8 cellular contexts compared by ENCODE assay signal in genomic region chr6:28124350-28124970, GRCh38. TPM values are rescaled to one million over a fixed set of nuclear protein-coding genes. Genes with fewer than 3 reads are reported as not detected.
A peak's percentile ranks its signal among the peaks of the same experiment; 100 is the strongest.
DNase-seq lines count a peak whose midpoint lies in the region; ATAC-seq and TF ChIP-seq lines count a peak whose summit lies in the region.

Gene ZSCAN16, plus strand, starts transcription at chr6:28124609. Its CDS starts 835 bp downstream, at chr6:28125444.

- peaks cover 29% of the 10 kb centered on the region for H3K79me2 ChIP-seq in ACC112 (ENCODE audit: control insufficient read depth, insufficient read depth, low read length, unreplicated experiment)

- H3K27ac ChIP-seq in ACC112 (ENCODE audit: low read depth, low read length) (no peak within 1 kb of the TSS), spleen (peak within 1 kb of the TSS; percentile 67 to 90 (median 83))

- DNase-seq in NCI-H2196 (lab: John Stamatoyannopoulos, UW; ENCODE audit: unreplicated experiment) = peak; percentile 89
- DNase-seq in activated CD4-positive, CD25-positive, alpha-beta regulatory T cell (lab: John Stamatoyannopoulos, UW) = peak; percentile 40 to 52 (median 46)
- DNase-seq in cerebellar cortex (ENCODE audit: low spot score) = peak; percentile 86
- peak; percentile 83 for DNase-seq in iris pigment epithelial cell (ENCODE audit: low read depth)
- DNase-seq in spleen = peak; percentile 95

- H2AFZ ChIP-seq in ACC112 (ENCODE audit: low read length, unreplicated experiment) = peak within 1 kb of the TSS; percentile 97

- H3K4me1 ChIP-seq in ACC112 (ENCODE audit: control insufficient read depth, insufficient read depth, low read length, unreplicated experiment) (peaks cover 9% of the 10 kb centered on the region), spleen (peaks cover 18 to 55% (median 32%) of the 10 kb centered on the region in 6 donors)

- H3K27me3 ChIP-seq in ACC112 (ENCODE audit: insufficient read depth, low read length) (no peaks in the 10 kb centered on the region), spleen (replicated peaks in 1 of 7) (no peaks in the 10 kb centered on the region)

- WGBS in spleen, 5 donors = 0 to 1% (median 0%) methylated on average over 25 to 28 of the region's 28 CpGs

- ATAC-seq in GM18873 (IDR thresholded peaks at IDR 0.05; ENCODE audit: low FRiP score, unreplicated experiment) = peak; percentile 71
- peak; percentile 90 for ATAC-seq in HG03103 (IDR thresholded peaks at IDR 0.05; ENCODE audit: low read depth, unreplicated experiment)

- H3K4me3 ChIP-seq in ACC112 (ENCODE audit: low read depth, low read length) = peak within 1 kb of the TSS; percentile 85
- peak within 1 kb of the TSS; percentile 59 to 83 (median 63) for H3K4me3 ChIP-seq in spleen

- no peaks in the 10 kb centered on the region for H3K9me3 ChIP-seq in spleen

- TF ChIP-seq CTCF in spleen (IDR thresholded peaks at IDR 0.05 in 8 of 11, conservative IDR thresholded peaks at IDR 0.05 in 3 of 11) = no peak

- H3K36me3 ChIP-seq in ACC112 (ENCODE audit: insufficient read depth, low read length) (peaks cover 8% of the 10 kb centered on the region), spleen (peaks cover 0 to 74% (median 33%) of the 10 kb centered on the region in 6 donors)

- TF ChIP-seq POLR2A in spleen (IDR thresholded peaks at IDR 0.05) = no peak

- intact Hi-C loops in spleen (cut with DNase I; ENCODE audit: low total_unique reads) = no loop called here

RNA-seq across cellular contexts. Expression of gene ZSCAN16, which starts in this region (rescaled TPM):
- total RNA-seq in spleen = 10 to 100 TPM in 2 of 7 donors, 1 to 10 TPM in 5; 6.2 to 11.7 (median 8.4) TPM
- 10 to 100 TPM in 1 of 3 donors, 1 to 10 TPM in 2; 8.6 to 11.1 (median 8.8) TPM for polyA plus RNA-seq in spleen
